ENCODE assay signal across 1 cellular context in the genomic region with DNA sequence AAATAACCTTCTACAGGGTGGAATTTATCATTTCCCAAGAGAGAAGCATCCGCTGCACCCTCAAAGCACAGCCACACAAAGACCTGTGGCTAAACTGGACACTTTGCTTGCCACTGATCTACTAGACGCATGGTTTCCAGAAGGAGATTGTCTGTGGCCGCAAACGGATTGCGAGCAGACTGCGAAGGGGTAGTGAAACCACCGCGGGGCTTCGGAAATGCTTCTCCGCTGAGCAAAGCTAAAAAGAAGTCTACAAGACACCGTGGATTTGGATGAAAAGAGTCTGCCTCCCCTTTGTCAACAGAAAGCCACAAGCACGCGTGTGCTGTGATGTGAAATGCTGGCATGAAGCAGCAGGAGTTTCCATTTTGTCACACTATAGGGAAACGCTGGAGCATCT.
TF ChIP-seq lines count a peak whose summit lies in the region.

No MANE protein-coding gene starts in this region.

TF ChIP-seq in GM23338, 12 proteins besides CTCF, POLR2A, EP300 and RAD21:
- TF ChIP-seq, protein P1, sequence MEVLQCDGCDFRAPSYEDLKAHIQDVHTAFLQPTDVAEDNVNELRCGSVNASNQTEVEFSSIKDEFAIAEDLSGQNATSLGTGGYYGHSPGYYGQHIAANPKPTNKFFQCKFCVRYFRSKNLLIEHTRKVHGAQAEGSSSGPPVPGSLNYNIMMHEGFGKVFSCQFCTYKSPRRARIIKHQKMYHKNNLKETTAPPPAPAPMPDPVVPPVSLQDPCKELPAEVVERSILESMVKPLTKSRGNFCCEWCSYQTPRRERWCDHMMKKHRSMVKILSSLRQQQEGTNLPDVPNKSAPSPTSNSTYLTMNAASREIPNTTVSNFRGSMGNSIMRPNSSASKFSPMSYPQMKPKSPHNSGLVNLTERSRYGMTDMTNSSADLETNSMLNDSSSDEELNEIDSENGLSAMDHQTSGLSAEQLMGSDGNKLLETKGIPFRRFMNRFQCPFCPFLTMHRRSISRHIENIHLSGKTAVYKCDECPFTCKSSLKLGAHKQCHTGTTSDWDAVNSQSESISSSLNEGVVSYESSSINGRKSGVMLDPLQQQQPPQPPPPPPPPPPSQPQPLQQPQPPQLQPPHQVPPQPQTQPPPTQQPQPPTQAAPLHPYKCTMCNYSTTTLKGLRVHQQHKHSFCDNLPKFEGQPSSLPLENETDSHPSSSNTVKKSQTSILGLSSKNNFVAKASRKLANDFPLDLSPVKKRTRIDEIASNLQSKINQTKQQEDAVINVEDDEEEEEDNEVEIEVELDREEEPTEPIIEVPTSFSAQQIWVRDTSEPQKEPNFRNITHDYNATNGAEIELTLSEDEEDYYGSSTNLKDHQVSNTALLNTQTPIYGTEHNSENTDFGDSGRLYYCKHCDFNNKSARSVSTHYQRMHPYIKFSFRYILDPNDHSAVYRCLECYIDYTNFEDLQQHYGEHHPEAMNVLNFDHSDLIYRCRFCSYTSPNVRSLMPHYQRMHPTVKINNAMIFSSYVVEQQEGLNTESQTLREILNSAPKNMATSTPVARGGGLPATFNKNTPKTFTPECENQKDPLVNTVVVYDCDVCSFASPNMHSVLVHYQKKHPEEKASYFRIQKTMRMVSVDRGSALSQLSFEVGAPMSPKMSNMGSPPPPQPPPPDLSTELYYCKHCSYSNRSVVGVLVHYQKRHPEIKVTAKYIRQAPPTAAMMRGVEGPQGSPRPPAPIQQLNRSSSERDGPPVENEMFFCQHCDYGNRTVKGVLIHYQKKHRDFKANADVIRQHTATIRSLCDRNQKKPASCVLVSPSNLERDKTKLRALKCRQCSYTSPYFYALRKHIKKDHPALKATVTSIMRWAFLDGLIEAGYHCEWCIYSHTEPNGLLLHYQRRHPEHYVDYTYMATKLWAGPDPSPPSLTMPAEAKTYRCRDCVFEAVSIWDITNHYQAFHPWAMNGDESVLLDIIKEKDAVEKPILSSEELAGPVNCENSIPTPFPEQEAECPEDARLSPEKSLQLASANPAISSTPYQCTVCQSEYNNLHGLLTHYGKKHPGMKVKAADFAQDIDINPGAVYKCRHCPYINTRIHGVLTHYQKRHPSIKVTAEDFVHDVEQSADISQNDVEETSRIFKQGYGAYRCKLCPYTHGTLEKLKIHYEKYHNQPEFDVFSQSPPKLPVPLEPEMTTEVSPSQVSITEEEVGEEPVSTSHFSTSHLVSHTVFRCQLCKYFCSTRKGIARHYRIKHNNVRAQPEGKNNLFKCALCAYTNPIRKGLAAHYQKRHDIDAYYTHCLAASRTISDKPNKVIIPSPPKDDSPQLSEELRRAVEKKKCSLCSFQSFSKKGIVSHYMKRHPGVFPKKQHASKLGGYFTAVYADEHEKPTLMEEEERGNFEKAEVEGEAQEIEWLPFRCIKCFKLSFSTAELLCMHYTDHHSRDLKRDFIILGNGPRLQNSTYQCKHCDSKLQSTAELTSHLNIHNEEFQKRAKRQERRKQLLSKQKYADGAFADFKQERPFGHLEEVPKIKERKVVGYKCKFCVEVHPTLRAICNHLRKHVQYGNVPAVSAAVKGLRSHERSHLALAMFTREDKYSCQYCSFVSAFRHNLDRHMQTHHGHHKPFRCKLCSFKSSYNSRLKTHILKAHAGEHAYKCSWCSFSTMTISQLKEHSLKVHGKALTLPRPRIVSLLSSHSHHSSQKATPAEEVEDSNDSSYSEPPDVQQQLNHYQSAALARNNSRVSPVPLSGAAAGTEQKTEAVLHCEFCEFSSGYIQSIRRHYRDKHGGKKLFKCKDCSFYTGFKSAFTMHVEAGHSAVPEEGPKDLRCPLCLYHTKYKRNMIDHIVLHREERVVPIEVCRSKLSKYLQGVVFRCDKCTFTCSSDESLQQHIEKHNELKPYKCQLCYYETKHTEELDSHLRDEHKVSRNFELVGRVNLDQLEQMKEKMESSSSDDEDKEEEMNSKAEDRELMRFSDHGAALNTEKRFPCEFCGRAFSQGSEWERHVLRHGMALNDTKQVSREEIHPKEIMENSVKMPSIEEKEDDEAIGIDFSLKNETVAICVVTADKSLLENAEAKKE (CRISPR knock-in tag; IDR thresholded peaks at IDR 0.05): no peak
- TF ChIP-seq POLR2AphosphoS5 (IDR thresholded peaks at IDR 0.05; ENCODE audit: low read depth) (no peak), CREB1 (CRISPR knock-in tag; IDR thresholded peaks at IDR 0.05; ENCODE audit: low read depth) (no peak), ZNF114 (CRISPR knock-in tag; IDR thresholded peaks at IDR 0.05) (no peak), EZH2 (IDR thresholded peaks at IDR 0.05; ENCODE audit: low read depth, unreplicated experiment) (no peak), EZH2phosphoT487 (IDR thresholded peaks at IDR 0.05; ENCODE audit: unreplicated experiment) (no peak), STAT1 (IDR thresholded peaks at IDR 0.05; ENCODE audit: unreplicated experiment) (no peak), NANOG (IDR thresholded peaks at IDR 0.05; ENCODE audit: borderline replicate concordance) (no peak), ZNF331 (CRISPR knock-in tag; IDR thresholded peaks at IDR 0.05; ENCODE audit: low read depth) (no peak), JUNB (IDR thresholded peaks at IDR 0.05; ENCODE audit: unreplicated experiment) (no peak)
- TF ChIP-seq, protein P2, sequence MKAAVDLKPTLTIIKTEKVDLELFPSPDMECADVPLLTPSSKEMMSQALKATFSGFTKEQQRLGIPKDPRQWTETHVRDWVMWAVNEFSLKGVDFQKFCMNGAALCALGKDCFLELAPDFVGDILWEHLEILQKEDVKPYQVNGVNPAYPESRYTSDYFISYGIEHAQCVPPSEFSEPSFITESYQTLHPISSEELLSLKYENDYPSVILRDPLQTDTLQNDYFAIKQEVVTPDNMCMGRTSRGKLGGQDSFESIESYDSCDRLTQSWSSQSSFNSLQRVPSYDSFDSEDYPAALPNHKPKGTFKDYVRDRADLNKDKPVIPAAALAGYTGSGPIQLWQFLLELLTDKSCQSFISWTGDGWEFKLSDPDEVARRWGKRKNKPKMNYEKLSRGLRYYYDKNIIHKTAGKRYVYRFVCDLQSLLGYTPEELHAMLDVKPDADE (IDR thresholded peaks at IDR 0.05): no peak
- TF ChIP-seq, protein P3, sequence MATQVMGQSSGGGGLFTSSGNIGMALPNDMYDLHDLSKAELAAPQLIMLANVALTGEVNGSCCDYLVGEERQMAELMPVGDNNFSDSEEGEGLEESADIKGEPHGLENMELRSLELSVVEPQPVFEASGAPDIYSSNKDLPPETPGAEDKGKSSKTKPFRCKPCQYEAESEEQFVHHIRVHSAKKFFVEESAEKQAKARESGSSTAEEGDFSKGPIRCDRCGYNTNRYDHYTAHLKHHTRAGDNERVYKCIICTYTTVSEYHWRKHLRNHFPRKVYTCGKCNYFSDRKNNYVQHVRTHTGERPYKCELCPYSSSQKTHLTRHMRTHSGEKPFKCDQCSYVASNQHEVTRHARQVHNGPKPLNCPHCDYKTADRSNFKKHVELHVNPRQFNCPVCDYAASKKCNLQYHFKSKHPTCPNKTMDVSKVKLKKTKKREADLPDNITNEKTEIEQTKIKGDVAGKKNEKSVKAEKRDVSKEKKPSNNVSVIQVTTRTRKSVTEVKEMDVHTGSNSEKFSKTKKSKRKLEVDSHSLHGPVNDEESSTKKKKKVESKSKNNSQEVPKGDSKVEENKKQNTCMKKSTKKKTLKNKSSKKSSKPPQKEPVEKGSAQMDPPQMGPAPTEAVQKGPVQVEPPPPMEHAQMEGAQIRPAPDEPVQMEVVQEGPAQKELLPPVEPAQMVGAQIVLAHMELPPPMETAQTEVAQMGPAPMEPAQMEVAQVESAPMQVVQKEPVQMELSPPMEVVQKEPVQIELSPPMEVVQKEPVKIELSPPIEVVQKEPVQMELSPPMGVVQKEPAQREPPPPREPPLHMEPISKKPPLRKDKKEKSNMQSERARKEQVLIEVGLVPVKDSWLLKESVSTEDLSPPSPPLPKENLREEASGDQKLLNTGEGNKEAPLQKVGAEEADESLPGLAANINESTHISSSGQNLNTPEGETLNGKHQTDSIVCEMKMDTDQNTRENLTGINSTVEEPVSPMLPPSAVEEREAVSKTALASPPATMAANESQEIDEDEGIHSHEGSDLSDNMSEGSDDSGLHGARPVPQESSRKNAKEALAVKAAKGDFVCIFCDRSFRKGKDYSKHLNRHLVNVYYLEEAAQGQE (IDR thresholded peaks at IDR 0.05; ENCODE audit: unreplicated experiment): no peak
